In the genomic region with DNA sequence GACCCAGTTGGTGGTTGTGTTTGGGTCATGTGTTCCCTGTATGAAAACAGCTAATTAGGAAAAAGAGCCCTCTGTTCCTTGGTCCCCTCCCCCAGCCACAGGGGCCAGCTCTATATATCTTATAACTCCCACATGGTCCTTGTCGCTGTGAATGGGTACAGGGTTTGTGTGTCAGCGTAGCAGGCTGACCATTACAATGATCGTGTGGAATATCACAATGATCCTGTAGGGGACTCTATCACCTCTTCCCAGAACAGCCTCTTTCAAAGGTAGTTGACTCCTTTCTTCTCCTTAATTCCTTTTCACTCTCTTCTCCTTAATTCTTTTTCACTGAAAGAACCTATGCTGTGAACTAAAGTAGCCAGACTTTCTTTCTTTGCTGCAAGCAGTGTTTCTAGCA, we compare ENCODE assay signal across 22 cellular contexts. TPM values are rescaled to one million over a fixed set of nuclear protein-coding genes. Genes with fewer than 3 reads are reported as not detected.
DNase-seq lines count a peak whose midpoint lies in the region; ATAC-seq and TF ChIP-seq lines count a peak whose summit lies in the region.
"Had no signal": no experiment of that assay in that cellular context is flagged by ENCODE, and none has a peak within 500 bp of the region (broad histone marks: within the 10 kb centered on the region; RNA-seq: fewer than 3 reads in every experiment).

No MANE protein-coding gene starts in this region.

- H3K14ac ChIP-seq in neuronal stem cell (ENCODE audit: low read length) = no peak overlapping the region

- no TSS peak for BruUV-seq in OCI-LY7 (replicated peaks; lab: Mats Ljungman, UMichigan)

- TF ChIP-seq CTCF in OCI-LY7 (conservative IDR thresholded peaks at IDR 0.05; ENCODE audit: low read length) (0 out of 2 replicates have a peak, but pooled peaks have one; percentile 17), epithelial cell of proximal tubule (conservative IDR thresholded peaks at IDR 0.05; ENCODE audit: low read depth, low read length) (peak; percentile 32)

- H2BK5ac ChIP-seq in neuronal stem cell (ENCODE audit: low read length) = no peak overlapping the region

- no peak overlapping the region for H3K4ac ChIP-seq in neuronal stem cell (ENCODE audit: low read length)

- no peaks in the 10 kb centered on the region for H3K4me1 ChIP-seq in OCI-LY7 (ENCODE audit: insufficient read depth, low read length, poor library complexity, severe bottlenecking)
- H3K4me1 ChIP-seq in neuronal stem cell (ENCODE audit: control insufficient read depth in 2 of 2, insufficient read depth in 1 of 2, low read depth in 1 of 2, low read length in 2 of 2) = peaks cover 7 to 18% of the 10 kb centered on the region in 2 donors
- H3K4me1 ChIP-seq: BLaER1, colonic mucosa, SJCRH30, vagina had no signal

- no CpG with 5 or more reads among the region's 3 CpGs for WGBS in neuronal stem cell (ENCODE audit: extremely low coverage in 2 of 2, insufficient read length in 2 of 2, insufficient replicate concordance in 1 of 2), 2 donors

- H3K18ac ChIP-seq in neuronal stem cell (ENCODE audit: low read length) = no peak overlapping the region

- ATAC-seq in Right ventricle myocardium superior (ENCODE audit: poor library complexity) = peak; percentile 34
- ATAC-seq in left ventricle myocardium superior = no peak
- ATAC-seq in activated CD4-positive, CD25-positive, alpha-beta regulatory T cell treated with anti-CD3 and anti-CD28 coated beads, Interleukin-2, amount 50 U/mL, for 24 hours = no peak
- no peak for ATAC-seq in GM19467 (IDR thresholded peaks at IDR 0.05; ENCODE audit: unreplicated experiment)
- ATAC-seq: activated CD8-positive, alpha-beta T cell treated with anti-CD3 and anti-CD28 coated beads, Interleukin-2, amount 10 ng/mL, durations not matched to agents 7 days and 5 days; activated T-cell treated with anti-CD3 and anti-CD28 coated beads, Interleukin-2, amount 50 U/mL, for 4 hours had no signal

- H3K36me3 ChIP-seq in OCI-LY7 (ENCODE audit: insufficient read depth, low read length) (no peaks in the 10 kb centered on the region), neuronal stem cell (replicated peaks in 1 of 2; ENCODE audit: control insufficient read depth in 2 of 2, insufficient read depth in 2 of 2, low read length in 2 of 2) (peaks cover 0 to 98% of the 10 kb centered on the region in 2 donors)
- H3K36me3 ChIP-seq: BLaER1, colonic mucosa, SJCRH30, vagina had no signal

- H2AFZ ChIP-seq in OCI-LY7 (ENCODE audit: low read length) (no peak overlapping the region), neuronal stem cell (ENCODE audit: low read length) (no peak overlapping the region)
- H2AFZ ChIP-seq: PC-9 had no signal

- H3K4me3 ChIP-seq in OCI-LY7 (ENCODE audit: low read depth, low read length, poor library complexity, severe bottlenecking) (no peak overlapping the region), epithelial cell of proximal tubule (ENCODE audit: low read depth, low read length) (no peak overlapping the region), neuronal stem cell (ENCODE audit: low read length in 2 of 2) (no peak overlapping the region)
- H3K4me3 ChIP-seq: BLaER1, colonic mucosa, PC-9, SJCRH30, vagina had no signal

- H3K27ac ChIP-seq in OCI-LY7 (ENCODE audit: low read depth, low read length, poor library complexity, severe bottlenecking) (no peak overlapping the region), neuronal stem cell (replicated peaks; ENCODE audit: low read length) (no peak overlapping the region)
- H3K27ac ChIP-seq: BLaER1, colonic mucosa, KMS-11, PC-9, SJCRH30, vagina had no signal

- H3K27me3 ChIP-seq in neuronal stem cell (ENCODE audit: control insufficient read depth in 3 of 3, insufficient read depth in 3 of 3, low read depth in 1 of 3, low read length in 3 of 3) = no peaks in the 10 kb centered on the region
- H3K27me3 ChIP-seq: BLaER1, colonic mucosa, SJCRH30, vagina had no signal

- H4K91ac ChIP-seq in neuronal stem cell (ENCODE audit: low read depth, low read length, poor library complexity) = no peak overlapping the region

- POLR2A ChIA-PET in OCI-LY7 (lab: Charles Lee) = no interaction called here

- CTCF ChIA-PET in OCI-LY7 (lab: Charles Lee; ENCODE audit: unreplicated experiment) = no interaction called here

- H3K79me2 ChIP-seq in OCI-LY7 (ENCODE audit: insufficient read depth, low read depth, low read length) = no peaks in the 10 kb centered on the region

- H2AK5ac ChIP-seq in neuronal stem cell (ENCODE audit: low read depth, low read length) = no peak overlapping the region

- no peaks in the 10 kb centered on the region for H3K9me2 ChIP-seq in OCI-LY7 (ENCODE audit: insufficient read depth, low read length)

- H2BK15ac ChIP-seq in neuronal stem cell (ENCODE audit: low read length) = no peak overlapping the region

- intact Hi-C loops in Right ventricle myocardium superior (cut with DNase I) (no loop called here), left ventricle myocardium superior (cut with micrococcal nuclease) (no loop called here), OCI-LY7 (cut with micrococcal nuclease; ENCODE audit: unreplicated experiment) (no loop called here)

- no peak overlapping the region for H3K23ac ChIP-seq in neuronal stem cell (ENCODE audit: low read depth, low read length, poor library complexity)

- no peak overlapping the region for H4K8ac ChIP-seq in neuronal stem cell (ENCODE audit: low read depth, low read length)

- DNase-seq in Right ventricle myocardium superior (no peak), left ventricle myocardium superior (no peak), OCI-LY7 (ENCODE audit: low spot score) (no peak), epithelial cell of proximal tubule (ENCODE audit: low read depth) (no peak), neuronal stem cell (ENCODE audit: low spot score) (peak; percentile 26), anterior cingulate cortex (lab: John Stamatoyannopoulos, UW) (no peak)
- DNase-seq: activated CD8-positive, alpha-beta T cell treated with anti-CD3 and anti-CD28 coated beads, Interleukin-2, amount 10 ng/mL, durations not matched to agents 7 days and 5 days; activated naive CD4-positive, alpha-beta T cell treated with anti-CD3 and anti-CD28 coated beads, Interleukin-2, amount 10 ng/mL, durations not matched to agents 7 days and 5 days; activated T-cell treated with anti-CD3 and anti-CD28 coated beads, Interleukin-2, amount 50 U/mL, for 4 hours; colonic mucosa; kidney glomerular epithelial cell; NCI-H2107; NCI-H774; PC-9; SJCRH30; stimulated activated CD8-positive, alpha-beta memory T cell treated with anti-CD3 and anti-CD28 coated beads, Interleukin-4, amount 100 ng/mL, for 48 hours; T-helper 2 cell had no signal

- H4K20me1 ChIP-seq in OCI-LY7 (ENCODE audit: insufficient read depth, low read length) = no peaks in the 10 kb centered on the region
- H4K20me1 ChIP-seq: BLaER1 had no signal

- no peak overlapping the region for H2BK120ac ChIP-seq in neuronal stem cell (ENCODE audit: low read depth, low read length)

- no peak overlapping the region for H3K4me2 ChIP-seq in OCI-LY7 (ENCODE audit: low read length)
- H3K4me2 ChIP-seq in neuronal stem cell (ENCODE audit: insufficient read depth, low read length, poor library complexity, severe bottlenecking) = no peak overlapping the region
- H3K4me2 ChIP-seq: BLaER1, KMS-11, PC-9 had no signal

- H2BK12ac ChIP-seq in neuronal stem cell (ENCODE audit: low read length) = no peak overlapping the region

- H3K9me3 ChIP-seq in OCI-LY7 (ENCODE audit: low read length) (no peaks in the 10 kb centered on the region), neuronal stem cell (replicated peaks in 1 of 2; ENCODE audit: control insufficient read depth in 2 of 2, insufficient read depth in 1 of 2, low read depth in 1 of 2, low read length in 2 of 2) (peaks cover 0 to 13% of the 10 kb centered on the region in 2 donors)
- H3K9me3 ChIP-seq: BLaER1, colonic mucosa, SJCRH30, vagina had no signal

- no peaks in the 10 kb centered on the region for H3K79me1 ChIP-seq in neuronal stem cell (ENCODE audit: low read depth, low read length)

- no peak overlapping the region for H3K9ac ChIP-seq in neuronal stem cell (ENCODE audit: low read depth, low read length, poor library complexity)
- H3K9ac ChIP-seq: BLaER1, KMS-11 had no signal

RNA-seq across cellular contexts. Expression of a gene that starts 51.6 kb away (rescaled TPM):
- total RNA-seq in Right ventricle myocardium superior (25.4 TPM), left ventricle myocardium superior (28.6 TPM), OCI-LY7 (2022) (9.6 TPM in 2 replicates), epithelial cell of proximal tubule (6.5 and 12.2 TPM in 2 replicates)
- total RNA-seq in OCI-LY7 (2014; rRNA removed; shearing (Covaris generic)) = not detected in 2 replicates
- polyA plus RNA-seq in neuronal stem cell (2013, experiment 1 of 2) = 10.3 TPM
- 10.1 TPM for polyA plus RNA-seq in neuronal stem cell (2013, experiment 2 of 2)
